In the genomic region with DNA sequence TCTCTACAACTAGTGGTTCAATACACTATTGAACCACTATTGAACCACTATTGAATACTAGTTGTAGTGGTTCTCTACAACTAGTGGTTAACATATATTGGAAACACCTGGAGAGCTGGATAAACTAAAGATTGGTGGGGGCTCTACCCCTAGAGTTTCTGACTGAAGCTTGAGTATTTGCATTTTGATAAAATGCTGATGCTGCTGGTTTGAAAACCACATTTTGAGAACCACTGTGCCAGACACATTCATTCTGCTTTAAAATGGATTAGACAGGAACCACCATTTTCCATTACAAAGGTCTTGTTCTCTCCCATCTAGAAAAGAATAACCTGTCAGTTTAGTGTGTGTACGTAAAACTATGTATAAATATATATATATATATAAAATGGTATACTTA, we compare ENCODE assay signal across 27 cellular contexts.
"Had no signal": no experiment of that assay in that cellular context is flagged by ENCODE, and none has a peak within 500 bp of the region (broad histone marks: within the 10 kb centered on the region; RNA-seq: fewer than 3 reads in every experiment).

No MANE protein-coding gene starts in this region.

- ATAC-seq: left colon; left lung; lower lobe of right lung; naive thymus-derived CD8-positive, alpha-beta T cell; pancreas; right cardiac atrium; stimulated activated effector memory CD8-positive, alpha-beta T cell treated with anti-CD3 and anti-CD28 coated beads, Interleukin-12 subunit alpha, Interleukin-12 subunit beta, amount 100 ng/mL, for 72 hours; upper lobe of right lung had no signal

- H3K36me3 ChIP-seq: left lung, lower lobe of right lung, pancreas, prostate gland, sigmoid colon, thoracic aorta had no signal

- H3K27ac ChIP-seq: left lung, lower lobe of right lung, pancreas, prostate gland, sigmoid colon, spleen, suprapubic skin, thoracic aorta, tibial artery, upper lobe of right lung had no signal

- H3K4me3 ChIP-seq: left lung, lower lobe of right lung, pancreas, prostate gland, sigmoid colon, spleen, suprapubic skin, thoracic aorta, tibial artery, upper lobe of right lung had no signal

- H3K9me3 ChIP-seq: left lung, lower lobe of right lung, pancreas, prostate gland, sigmoid colon, spleen, suprapubic skin, thoracic aorta, tibial artery, upper lobe of right lung had no signal

- DNase-seq: hypothalamus; immature natural killer cell; kidney; left colon; left lung; lower lobe of right lung; mammary epithelial cell; mesenchymal stem cell; naive thymus-derived CD8-positive, alpha-beta T cell; nucleus accumbens; pancreas; posterior cingulate gyrus; retina; right cardiac atrium; sigmoid colon; small intestine; spleen; stimulated activated CD4-positive, alpha-beta T cell treated with anti-CD3 and anti-CD28 coated beads, Interleukin-4, amount 100 ng/mL, for 24 hours; stimulated activated naive CD4-positive, alpha-beta T cell; tibial artery; trophoblast cell; upper lobe of right lung had no signal

- H3K27me3 ChIP-seq: left lung, pancreas, sigmoid colon, spleen, suprapubic skin, tibial artery, upper lobe of right lung had no signal

- FAIRE-seq: kidney, pancreas, small intestine, urothelium cell line had no signal

- H3K4me1 ChIP-seq: prostate gland had no signal
